Comparison of ENCODE assay signal across 1 cellular context in the genomic region with DNA sequence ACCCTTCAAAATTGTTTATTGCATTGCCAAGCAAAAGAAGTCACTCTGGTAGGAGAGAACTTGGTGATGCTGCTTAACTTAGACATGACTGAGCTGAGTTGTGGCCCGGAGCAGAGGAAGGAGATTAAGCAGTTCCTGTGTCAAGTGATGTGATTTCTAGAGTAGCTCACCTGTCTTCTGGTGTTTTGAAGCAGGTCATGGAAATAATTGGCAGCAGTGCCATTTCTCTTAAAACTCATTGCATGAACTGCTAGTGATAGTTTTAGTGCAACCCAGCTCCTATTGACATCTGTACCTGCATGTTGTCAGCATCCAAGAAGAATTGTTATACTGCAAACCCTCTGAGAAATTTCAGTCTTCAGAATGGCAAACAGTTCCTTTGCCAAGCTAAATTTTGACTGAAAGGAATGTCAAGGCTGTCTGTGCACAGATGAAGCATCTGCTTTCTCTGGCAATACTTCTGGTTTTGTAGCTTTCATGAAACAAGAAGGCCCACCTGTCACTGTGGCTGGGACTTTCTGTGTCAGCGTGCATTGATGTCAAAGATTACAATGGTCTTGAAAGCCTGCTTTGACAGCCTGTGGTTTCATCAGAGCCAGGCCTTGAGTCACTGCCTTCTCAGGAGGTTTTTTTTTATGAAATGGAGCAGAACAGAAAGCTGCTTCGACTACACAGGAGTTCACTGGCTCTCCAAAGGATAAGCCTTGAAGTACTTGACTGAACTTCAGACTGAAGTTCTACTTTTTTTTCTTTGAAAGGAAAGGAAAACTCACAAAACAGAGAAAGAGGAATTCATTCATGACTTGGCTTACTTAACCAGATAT.
TF ChIP-seq lines count a peak whose summit lies in the region.

No MANE protein-coding gene starts in this region.

TF ChIP-seq in GM23338, 12 proteins besides CTCF, POLR2A, EP300 and RAD21 (continued from another document):
- TF ChIP-seq, protein P1, sequence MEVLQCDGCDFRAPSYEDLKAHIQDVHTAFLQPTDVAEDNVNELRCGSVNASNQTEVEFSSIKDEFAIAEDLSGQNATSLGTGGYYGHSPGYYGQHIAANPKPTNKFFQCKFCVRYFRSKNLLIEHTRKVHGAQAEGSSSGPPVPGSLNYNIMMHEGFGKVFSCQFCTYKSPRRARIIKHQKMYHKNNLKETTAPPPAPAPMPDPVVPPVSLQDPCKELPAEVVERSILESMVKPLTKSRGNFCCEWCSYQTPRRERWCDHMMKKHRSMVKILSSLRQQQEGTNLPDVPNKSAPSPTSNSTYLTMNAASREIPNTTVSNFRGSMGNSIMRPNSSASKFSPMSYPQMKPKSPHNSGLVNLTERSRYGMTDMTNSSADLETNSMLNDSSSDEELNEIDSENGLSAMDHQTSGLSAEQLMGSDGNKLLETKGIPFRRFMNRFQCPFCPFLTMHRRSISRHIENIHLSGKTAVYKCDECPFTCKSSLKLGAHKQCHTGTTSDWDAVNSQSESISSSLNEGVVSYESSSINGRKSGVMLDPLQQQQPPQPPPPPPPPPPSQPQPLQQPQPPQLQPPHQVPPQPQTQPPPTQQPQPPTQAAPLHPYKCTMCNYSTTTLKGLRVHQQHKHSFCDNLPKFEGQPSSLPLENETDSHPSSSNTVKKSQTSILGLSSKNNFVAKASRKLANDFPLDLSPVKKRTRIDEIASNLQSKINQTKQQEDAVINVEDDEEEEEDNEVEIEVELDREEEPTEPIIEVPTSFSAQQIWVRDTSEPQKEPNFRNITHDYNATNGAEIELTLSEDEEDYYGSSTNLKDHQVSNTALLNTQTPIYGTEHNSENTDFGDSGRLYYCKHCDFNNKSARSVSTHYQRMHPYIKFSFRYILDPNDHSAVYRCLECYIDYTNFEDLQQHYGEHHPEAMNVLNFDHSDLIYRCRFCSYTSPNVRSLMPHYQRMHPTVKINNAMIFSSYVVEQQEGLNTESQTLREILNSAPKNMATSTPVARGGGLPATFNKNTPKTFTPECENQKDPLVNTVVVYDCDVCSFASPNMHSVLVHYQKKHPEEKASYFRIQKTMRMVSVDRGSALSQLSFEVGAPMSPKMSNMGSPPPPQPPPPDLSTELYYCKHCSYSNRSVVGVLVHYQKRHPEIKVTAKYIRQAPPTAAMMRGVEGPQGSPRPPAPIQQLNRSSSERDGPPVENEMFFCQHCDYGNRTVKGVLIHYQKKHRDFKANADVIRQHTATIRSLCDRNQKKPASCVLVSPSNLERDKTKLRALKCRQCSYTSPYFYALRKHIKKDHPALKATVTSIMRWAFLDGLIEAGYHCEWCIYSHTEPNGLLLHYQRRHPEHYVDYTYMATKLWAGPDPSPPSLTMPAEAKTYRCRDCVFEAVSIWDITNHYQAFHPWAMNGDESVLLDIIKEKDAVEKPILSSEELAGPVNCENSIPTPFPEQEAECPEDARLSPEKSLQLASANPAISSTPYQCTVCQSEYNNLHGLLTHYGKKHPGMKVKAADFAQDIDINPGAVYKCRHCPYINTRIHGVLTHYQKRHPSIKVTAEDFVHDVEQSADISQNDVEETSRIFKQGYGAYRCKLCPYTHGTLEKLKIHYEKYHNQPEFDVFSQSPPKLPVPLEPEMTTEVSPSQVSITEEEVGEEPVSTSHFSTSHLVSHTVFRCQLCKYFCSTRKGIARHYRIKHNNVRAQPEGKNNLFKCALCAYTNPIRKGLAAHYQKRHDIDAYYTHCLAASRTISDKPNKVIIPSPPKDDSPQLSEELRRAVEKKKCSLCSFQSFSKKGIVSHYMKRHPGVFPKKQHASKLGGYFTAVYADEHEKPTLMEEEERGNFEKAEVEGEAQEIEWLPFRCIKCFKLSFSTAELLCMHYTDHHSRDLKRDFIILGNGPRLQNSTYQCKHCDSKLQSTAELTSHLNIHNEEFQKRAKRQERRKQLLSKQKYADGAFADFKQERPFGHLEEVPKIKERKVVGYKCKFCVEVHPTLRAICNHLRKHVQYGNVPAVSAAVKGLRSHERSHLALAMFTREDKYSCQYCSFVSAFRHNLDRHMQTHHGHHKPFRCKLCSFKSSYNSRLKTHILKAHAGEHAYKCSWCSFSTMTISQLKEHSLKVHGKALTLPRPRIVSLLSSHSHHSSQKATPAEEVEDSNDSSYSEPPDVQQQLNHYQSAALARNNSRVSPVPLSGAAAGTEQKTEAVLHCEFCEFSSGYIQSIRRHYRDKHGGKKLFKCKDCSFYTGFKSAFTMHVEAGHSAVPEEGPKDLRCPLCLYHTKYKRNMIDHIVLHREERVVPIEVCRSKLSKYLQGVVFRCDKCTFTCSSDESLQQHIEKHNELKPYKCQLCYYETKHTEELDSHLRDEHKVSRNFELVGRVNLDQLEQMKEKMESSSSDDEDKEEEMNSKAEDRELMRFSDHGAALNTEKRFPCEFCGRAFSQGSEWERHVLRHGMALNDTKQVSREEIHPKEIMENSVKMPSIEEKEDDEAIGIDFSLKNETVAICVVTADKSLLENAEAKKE (CRISPR knock-in tag; IDR thresholded peaks at IDR 0.05) = no peak
- TF ChIP-seq JUNB (IDR thresholded peaks at IDR 0.05; ENCODE audit: unreplicated experiment) (no peak), EZH2 (IDR thresholded peaks at IDR 0.05; ENCODE audit: low read depth, unreplicated experiment) (no peak), EZH2phosphoT487 (IDR thresholded peaks at IDR 0.05; ENCODE audit: unreplicated experiment) (no peak), NANOG (IDR thresholded peaks at IDR 0.05; ENCODE audit: borderline replicate concordance) (no peak), CREB1 (CRISPR knock-in tag; IDR thresholded peaks at IDR 0.05; ENCODE audit: low read depth) (no peak)
- TF ChIP-seq, protein P2, sequence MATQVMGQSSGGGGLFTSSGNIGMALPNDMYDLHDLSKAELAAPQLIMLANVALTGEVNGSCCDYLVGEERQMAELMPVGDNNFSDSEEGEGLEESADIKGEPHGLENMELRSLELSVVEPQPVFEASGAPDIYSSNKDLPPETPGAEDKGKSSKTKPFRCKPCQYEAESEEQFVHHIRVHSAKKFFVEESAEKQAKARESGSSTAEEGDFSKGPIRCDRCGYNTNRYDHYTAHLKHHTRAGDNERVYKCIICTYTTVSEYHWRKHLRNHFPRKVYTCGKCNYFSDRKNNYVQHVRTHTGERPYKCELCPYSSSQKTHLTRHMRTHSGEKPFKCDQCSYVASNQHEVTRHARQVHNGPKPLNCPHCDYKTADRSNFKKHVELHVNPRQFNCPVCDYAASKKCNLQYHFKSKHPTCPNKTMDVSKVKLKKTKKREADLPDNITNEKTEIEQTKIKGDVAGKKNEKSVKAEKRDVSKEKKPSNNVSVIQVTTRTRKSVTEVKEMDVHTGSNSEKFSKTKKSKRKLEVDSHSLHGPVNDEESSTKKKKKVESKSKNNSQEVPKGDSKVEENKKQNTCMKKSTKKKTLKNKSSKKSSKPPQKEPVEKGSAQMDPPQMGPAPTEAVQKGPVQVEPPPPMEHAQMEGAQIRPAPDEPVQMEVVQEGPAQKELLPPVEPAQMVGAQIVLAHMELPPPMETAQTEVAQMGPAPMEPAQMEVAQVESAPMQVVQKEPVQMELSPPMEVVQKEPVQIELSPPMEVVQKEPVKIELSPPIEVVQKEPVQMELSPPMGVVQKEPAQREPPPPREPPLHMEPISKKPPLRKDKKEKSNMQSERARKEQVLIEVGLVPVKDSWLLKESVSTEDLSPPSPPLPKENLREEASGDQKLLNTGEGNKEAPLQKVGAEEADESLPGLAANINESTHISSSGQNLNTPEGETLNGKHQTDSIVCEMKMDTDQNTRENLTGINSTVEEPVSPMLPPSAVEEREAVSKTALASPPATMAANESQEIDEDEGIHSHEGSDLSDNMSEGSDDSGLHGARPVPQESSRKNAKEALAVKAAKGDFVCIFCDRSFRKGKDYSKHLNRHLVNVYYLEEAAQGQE (IDR thresholded peaks at IDR 0.05; ENCODE audit: unreplicated experiment) = no peak
